16 cellular contexts compared by ENCODE assay signal in the genomic region with DNA sequence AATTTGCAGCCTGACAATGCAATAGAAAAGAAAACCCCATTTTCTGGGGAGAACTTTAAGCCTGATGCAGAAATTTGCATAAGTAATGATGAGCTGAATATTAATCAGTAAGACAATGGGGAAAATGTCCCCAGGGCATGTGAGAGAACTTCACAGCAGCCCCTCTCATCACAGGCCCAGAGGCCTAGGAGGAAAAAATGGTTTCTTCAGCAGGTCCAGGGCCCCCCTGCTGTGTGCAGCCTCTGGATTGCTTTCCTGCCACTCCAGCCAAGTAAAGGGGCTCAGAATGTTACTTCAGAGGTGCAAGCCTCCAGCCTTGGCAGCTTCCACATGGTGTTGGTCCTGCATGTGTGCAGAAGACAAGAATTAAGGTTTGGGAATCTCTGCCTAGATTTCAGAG.
DNase-seq lines count a peak whose midpoint lies in the region; ATAC-seq and TF ChIP-seq lines count a peak whose summit lies in the region.
"Had no signal": no experiment of that assay in that cellular context is flagged by ENCODE, and none has a peak within 500 bp of the region (broad histone marks: within the 10 kb centered on the region; RNA-seq: fewer than 3 reads in every experiment).

No MANE protein-coding gene starts in this region.

- H3K4me3 ChIP-seq in BLaER1 (0 out of 2 replicates have a peak overlapping the region, but pooled peaks have one; percentile 14), GM23338 (no peak overlapping the region), duodenal mucosa (ENCODE audit: low read depth in 1 of 2, low read length in 2 of 2) (peak overlapping the region; percentile 6 to 46)

- no peaks in the 10 kb centered on the region for H3K79me2 ChIP-seq in GM23338 (replicated peaks; ENCODE audit: insufficient read depth)

- peaks cover 27% of the 10 kb centered on the region for H3K9me3 ChIP-seq in BLaER1
- peaks cover 10% of the 10 kb centered on the region in 2 donors for H3K9me3 ChIP-seq in duodenal mucosa (ENCODE audit: control insufficient read depth in 1 of 2, low read length in 2 of 2)

- H4K20me1 ChIP-seq in BLaER1 = no peaks in the 10 kb centered on the region
- no peaks in the 10 kb centered on the region for H4K20me1 ChIP-seq in GM23338 (replicated peaks; ENCODE audit: insufficient read depth)

- TF ChIP-seq CTCF in GM23338 (conservative IDR thresholded peaks at IDR 0.05; ENCODE audit: low read depth in 2 of 2) = no peak

- peaks cover 37% of the 10 kb centered on the region for H3K9me3 Mint-ChIP-seq in GM23338

- H3K27me3 Mint-ChIP-seq in GM23338 (ENCODE audit: insufficient read depth, low read depth, poor library complexity) = peaks cover 2% of the 10 kb centered on the region
- H3K27me3 Mint-ChIP-seq: B cell; CD4-positive, alpha-beta memory T cell had no signal

- peaks cover 23% of the 10 kb centered on the region for H3K36me3 Mint-ChIP-seq in GM23338 (ENCODE audit: low read depth)
- H3K36me3 Mint-ChIP-seq: CD4-positive, alpha-beta memory T cell had no signal

- no peaks in the 10 kb centered on the region for H3K4me1 ChIP-seq in BLaER1
- no peaks in the 10 kb centered on the region; the same call in 1 of the 2 replicates for H3K4me1 ChIP-seq in GM23338 (ENCODE audit: insufficient read depth)
- peaks cover 0 to 7% of the 10 kb centered on the region in 2 donors for H3K4me1 ChIP-seq in duodenal mucosa (ENCODE audit: control insufficient read depth in 1 of 2, insufficient read depth in 2 of 2, low read length in 2 of 2)

- H3K4me1 Mint-ChIP-seq in GM23338 = no peaks in the 10 kb centered on the region
- H3K4me1 Mint-ChIP-seq: B cell; CD4-positive, alpha-beta memory T cell had no signal

- DNase-seq in GM23338 (ENCODE audit: low spot score) = peak; percentile 11
- DNase-seq: C1 segment of cervical spinal cord; Calu3; CD4-positive, alpha-beta memory T cell; COR-L47; DMS53; DMS79 treated with DMSO at 0.1 percent for 48 hours; GOT3; H7; HCEC 1CT had no signal

- H3K4me2 ChIP-seq in BLaER1 (no peak overlapping the region), GM23338 (no peak overlapping the region)

- H3K9ac ChIP-seq in BLaER1 (no peak overlapping the region), duodenal mucosa (ENCODE audit: low read depth in 1 of 2, low read length in 2 of 2) (no peak overlapping the region)

- H3F3A ChIP-seq in GM23338 (replicated peaks; ENCODE audit: low read depth) = no peaks in the 10 kb centered on the region

- H3K9me2 ChIP-seq in GM23338 (ENCODE audit: insufficient read depth) = no peaks in the 10 kb centered on the region; the same call in 1 of the 2 replicates

- no peak overlapping the region for H2AFZ ChIP-seq in GM23338

- H3K27ac ChIP-seq in BLaER1 (no peak overlapping the region), GM23338 (ENCODE audit: low read depth) (no peak overlapping the region), duodenal mucosa (ENCODE audit: low read depth, low read length) (no peak overlapping the region)

- no peak overlapping the region for H3K4me3 Mint-ChIP-seq in GM23338
- H3K4me3 Mint-ChIP-seq: B cell; CD4-positive, alpha-beta memory T cell had no signal

- no peaks in the 10 kb centered on the region for H3K36me3 ChIP-seq in BLaER1
- H3K36me3 ChIP-seq in GM23338 (ENCODE audit: insufficient read depth) = 0 out of 2 replicates have a peak, but pooled peaks cover 3% of the 10 kb centered on the region
- H3K36me3 ChIP-seq in duodenal mucosa (ENCODE audit: control insufficient read depth in 1 of 2, insufficient read depth in 2 of 2, low read length in 2 of 2) = no peaks in the 10 kb centered on the region

- no peak overlapping the region for H3K27ac Mint-ChIP-seq in GM23338
- H3K27ac Mint-ChIP-seq: B cell; CD4-positive, alpha-beta memory T cell had no signal

- H3K27me3 ChIP-seq in BLaER1 = no peaks in the 10 kb centered on the region
- H3K27me3 ChIP-seq in GM23338 (ENCODE audit: insufficient read depth) = no peaks in the 10 kb centered on the region
- no peaks in the 10 kb centered on the region for H3K27me3 ChIP-seq in duodenal mucosa (ENCODE audit: control insufficient read depth in 1 of 2, insufficient read depth in 2 of 2, low read length in 2 of 2)

- ATAC-seq in GM23338 = no peak
- ATAC-seq in HG02870 (IDR thresholded peaks at IDR 0.05; ENCODE audit: unreplicated experiment) = no peak
- no peak for ATAC-seq in GM21526 (IDR thresholded peaks at IDR 0.05; ENCODE audit: low FRiP score, unreplicated experiment)
- no peak for ATAC-seq in HG02678 (IDR thresholded peaks at IDR 0.05; ENCODE audit: unreplicated experiment)

TF ChIP-seq in GM23338, 12 proteins besides CTCF, POLR2A, EP300 and RAD21 (continues in another document):
- no peak for TF ChIP-seq ZNF114 (CRISPR knock-in tag; IDR thresholded peaks at IDR 0.05)
- no peak for TF ChIP-seq ZNF331 (CRISPR knock-in tag; IDR thresholded peaks at IDR 0.05; ENCODE audit: low read depth)
- no peak for TF ChIP-seq STAT1 (IDR thresholded peaks at IDR 0.05; ENCODE audit: unreplicated experiment)
- TF ChIP-seq, protein P1, sequence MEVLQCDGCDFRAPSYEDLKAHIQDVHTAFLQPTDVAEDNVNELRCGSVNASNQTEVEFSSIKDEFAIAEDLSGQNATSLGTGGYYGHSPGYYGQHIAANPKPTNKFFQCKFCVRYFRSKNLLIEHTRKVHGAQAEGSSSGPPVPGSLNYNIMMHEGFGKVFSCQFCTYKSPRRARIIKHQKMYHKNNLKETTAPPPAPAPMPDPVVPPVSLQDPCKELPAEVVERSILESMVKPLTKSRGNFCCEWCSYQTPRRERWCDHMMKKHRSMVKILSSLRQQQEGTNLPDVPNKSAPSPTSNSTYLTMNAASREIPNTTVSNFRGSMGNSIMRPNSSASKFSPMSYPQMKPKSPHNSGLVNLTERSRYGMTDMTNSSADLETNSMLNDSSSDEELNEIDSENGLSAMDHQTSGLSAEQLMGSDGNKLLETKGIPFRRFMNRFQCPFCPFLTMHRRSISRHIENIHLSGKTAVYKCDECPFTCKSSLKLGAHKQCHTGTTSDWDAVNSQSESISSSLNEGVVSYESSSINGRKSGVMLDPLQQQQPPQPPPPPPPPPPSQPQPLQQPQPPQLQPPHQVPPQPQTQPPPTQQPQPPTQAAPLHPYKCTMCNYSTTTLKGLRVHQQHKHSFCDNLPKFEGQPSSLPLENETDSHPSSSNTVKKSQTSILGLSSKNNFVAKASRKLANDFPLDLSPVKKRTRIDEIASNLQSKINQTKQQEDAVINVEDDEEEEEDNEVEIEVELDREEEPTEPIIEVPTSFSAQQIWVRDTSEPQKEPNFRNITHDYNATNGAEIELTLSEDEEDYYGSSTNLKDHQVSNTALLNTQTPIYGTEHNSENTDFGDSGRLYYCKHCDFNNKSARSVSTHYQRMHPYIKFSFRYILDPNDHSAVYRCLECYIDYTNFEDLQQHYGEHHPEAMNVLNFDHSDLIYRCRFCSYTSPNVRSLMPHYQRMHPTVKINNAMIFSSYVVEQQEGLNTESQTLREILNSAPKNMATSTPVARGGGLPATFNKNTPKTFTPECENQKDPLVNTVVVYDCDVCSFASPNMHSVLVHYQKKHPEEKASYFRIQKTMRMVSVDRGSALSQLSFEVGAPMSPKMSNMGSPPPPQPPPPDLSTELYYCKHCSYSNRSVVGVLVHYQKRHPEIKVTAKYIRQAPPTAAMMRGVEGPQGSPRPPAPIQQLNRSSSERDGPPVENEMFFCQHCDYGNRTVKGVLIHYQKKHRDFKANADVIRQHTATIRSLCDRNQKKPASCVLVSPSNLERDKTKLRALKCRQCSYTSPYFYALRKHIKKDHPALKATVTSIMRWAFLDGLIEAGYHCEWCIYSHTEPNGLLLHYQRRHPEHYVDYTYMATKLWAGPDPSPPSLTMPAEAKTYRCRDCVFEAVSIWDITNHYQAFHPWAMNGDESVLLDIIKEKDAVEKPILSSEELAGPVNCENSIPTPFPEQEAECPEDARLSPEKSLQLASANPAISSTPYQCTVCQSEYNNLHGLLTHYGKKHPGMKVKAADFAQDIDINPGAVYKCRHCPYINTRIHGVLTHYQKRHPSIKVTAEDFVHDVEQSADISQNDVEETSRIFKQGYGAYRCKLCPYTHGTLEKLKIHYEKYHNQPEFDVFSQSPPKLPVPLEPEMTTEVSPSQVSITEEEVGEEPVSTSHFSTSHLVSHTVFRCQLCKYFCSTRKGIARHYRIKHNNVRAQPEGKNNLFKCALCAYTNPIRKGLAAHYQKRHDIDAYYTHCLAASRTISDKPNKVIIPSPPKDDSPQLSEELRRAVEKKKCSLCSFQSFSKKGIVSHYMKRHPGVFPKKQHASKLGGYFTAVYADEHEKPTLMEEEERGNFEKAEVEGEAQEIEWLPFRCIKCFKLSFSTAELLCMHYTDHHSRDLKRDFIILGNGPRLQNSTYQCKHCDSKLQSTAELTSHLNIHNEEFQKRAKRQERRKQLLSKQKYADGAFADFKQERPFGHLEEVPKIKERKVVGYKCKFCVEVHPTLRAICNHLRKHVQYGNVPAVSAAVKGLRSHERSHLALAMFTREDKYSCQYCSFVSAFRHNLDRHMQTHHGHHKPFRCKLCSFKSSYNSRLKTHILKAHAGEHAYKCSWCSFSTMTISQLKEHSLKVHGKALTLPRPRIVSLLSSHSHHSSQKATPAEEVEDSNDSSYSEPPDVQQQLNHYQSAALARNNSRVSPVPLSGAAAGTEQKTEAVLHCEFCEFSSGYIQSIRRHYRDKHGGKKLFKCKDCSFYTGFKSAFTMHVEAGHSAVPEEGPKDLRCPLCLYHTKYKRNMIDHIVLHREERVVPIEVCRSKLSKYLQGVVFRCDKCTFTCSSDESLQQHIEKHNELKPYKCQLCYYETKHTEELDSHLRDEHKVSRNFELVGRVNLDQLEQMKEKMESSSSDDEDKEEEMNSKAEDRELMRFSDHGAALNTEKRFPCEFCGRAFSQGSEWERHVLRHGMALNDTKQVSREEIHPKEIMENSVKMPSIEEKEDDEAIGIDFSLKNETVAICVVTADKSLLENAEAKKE (CRISPR knock-in tag; IDR thresholded peaks at IDR 0.05) = no peak
- TF ChIP-seq, protein P2, sequence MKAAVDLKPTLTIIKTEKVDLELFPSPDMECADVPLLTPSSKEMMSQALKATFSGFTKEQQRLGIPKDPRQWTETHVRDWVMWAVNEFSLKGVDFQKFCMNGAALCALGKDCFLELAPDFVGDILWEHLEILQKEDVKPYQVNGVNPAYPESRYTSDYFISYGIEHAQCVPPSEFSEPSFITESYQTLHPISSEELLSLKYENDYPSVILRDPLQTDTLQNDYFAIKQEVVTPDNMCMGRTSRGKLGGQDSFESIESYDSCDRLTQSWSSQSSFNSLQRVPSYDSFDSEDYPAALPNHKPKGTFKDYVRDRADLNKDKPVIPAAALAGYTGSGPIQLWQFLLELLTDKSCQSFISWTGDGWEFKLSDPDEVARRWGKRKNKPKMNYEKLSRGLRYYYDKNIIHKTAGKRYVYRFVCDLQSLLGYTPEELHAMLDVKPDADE (IDR thresholded peaks at IDR 0.05) = no peak
- TF ChIP-seq CREB1 (CRISPR knock-in tag; IDR thresholded peaks at IDR 0.05; ENCODE audit: low read depth) = no peak
